Comparison of ENCODE assay signal across 1 cellular context in the genomic region with DNA sequence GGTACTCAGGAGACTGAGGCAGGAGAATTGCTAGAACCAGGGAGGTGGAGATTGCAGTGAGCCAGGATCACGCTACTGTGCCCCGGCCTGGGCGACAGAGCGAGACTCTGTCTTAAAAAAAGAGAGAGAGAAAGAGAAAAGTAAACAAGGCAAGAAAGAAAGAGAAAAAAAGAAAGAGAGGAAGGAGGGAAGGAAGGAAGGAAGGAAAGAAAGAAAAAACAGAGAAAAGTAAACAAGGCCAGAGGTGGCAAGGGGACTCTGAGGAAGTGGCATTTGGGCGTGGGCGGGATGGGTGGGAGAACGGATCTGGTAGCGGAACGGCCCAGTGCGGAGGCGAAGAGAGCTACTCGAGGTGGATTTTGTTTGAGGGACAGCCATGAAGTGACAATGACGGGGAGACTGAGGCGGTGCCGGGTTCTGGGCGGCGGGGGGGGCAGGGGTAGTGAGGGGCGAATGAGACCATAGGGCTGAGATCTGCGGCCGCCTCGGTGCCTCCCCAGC.
TF ChIP-seq lines count a peak whose summit lies in the region.

No MANE protein-coding gene starts in this region.

TF ChIP-seq in K562, 482 proteins besides CTCF, POLR2A, EP300 and RAD21 (continued from another document and continues in another):
- TF ChIP-seq, protein P1, sequence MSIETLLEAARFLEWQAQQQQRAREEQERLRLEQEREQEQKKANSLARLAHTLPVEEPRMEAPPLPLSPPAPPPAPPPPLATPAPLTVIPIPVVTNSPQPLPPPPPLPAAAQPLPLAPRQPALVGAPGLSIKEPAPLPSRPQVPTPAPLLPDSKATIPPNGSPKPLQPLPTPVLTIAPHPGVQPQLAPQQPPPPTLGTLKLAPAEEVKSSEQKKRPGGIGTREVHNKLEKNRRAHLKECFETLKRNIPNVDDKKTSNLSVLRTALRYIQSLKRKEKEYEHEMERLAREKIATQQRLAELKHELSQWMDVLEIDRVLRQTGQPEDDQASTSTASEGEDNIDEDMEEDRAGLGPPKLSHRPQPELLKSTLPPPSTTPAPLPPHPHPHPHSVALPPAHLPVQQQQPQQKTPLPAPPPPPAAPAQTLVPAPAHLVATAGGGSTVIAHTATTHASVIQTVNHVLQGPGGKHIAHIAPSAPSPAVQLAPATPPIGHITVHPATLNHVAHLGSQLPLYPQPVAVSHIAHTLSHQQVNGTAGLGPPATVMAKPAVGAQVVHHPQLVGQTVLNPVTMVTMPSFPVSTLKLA (conservative IDR thresholded peaks at IDR 0.05) = no peak
- TF ChIP-seq TOE1 (IDR thresholded peaks at IDR 0.05; ENCODE audit: borderline replicate concordance) (no peak), TOE1 (CRISPR knock-in tag; IDR thresholded peaks at IDR 0.05; ENCODE audit: borderline replicate concordance, low read depth) (no peak), PTTG1 (tag; IDR thresholded peaks at IDR 0.05; ENCODE audit: low read depth) (0 out of 2 replicates have a peak, but pooled peaks have one; percentile 26), DLX4 (CRISPR knock-in tag; IDR thresholded peaks at IDR 0.05) (no peak), EGR1 (conservative IDR thresholded peaks at IDR 0.05) (peak; percentile 79), THRAP3 (IDR thresholded peaks at IDR 0.05; ENCODE audit: borderline replicate concordance) (0 out of 2 replicates have a peak, but pooled peaks have one; percentile 2), CBFA2T2 (conservative IDR thresholded peaks at IDR 0.05) (no peak), ZBTB34 (CRISPR knock-in tag; IDR thresholded peaks at IDR 0.05) (no peak), FOXA1 (IDR thresholded peaks at IDR 0.05; ENCODE audit: borderline replicate concordance) (no peak), ZNF124 (CRISPR knock-in tag; IDR thresholded peaks at IDR 0.05) (no peak), ZNF134 (CRISPR knock-in tag; conservative IDR thresholded peaks at IDR 0.05) (no peak), DPF2 (IDR thresholded peaks at IDR 0.05) (peak; percentile 49), RBM34 (IDR thresholded peaks at IDR 0.05; ENCODE audit: borderline replicate concordance, insufficient read depth, low read length) (no peak), HDGF (IDR thresholded peaks at IDR 0.05) (0 out of 2 replicates have a peak, but pooled peaks have one; percentile 20), NFIC (IDR thresholded peaks at IDR 0.05) (no peak), ZNF830 (CRISPR knock-in tag; IDR thresholded peaks at IDR 0.05) (no peak), ZNF444 (CRISPR knock-in tag; IDR thresholded peaks at IDR 0.05) (no peak), TRIM24 (IDR thresholded peaks at IDR 0.05) (peak; percentile 16 to 37; a peak in 1 of 4 replicates), ASH1L (IDR thresholded peaks at IDR 0.05; ENCODE audit: borderline replicate concordance, low read depth, partially characterized antibody) (peak; percentile 20), CBFA2T3 (IDR thresholded peaks at IDR 0.05) (no peak), ZNF121 (CRISPR knock-in tag; conservative IDR thresholded peaks at IDR 0.05) (no peak), MYC (IDR thresholded peaks at IDR 0.05; ENCODE audit: low read depth, low read length) (no peak), MYC (CRISPR knock-in tag; IDR thresholded peaks at IDR 0.05; ENCODE audit: borderline replicate concordance, low read depth) (no peak), BCOR (IDR thresholded peaks at IDR 0.05) (peak; percentile 71), ZNF695 (CRISPR knock-in tag; IDR thresholded peaks at IDR 0.05) (no peak), CC2D1A (IDR thresholded peaks at IDR 0.05) (peak; percentile 38; the same call in 1 of the 2 replicates), MCM7 (IDR thresholded peaks at IDR 0.05) (no peak), SRSF1 (IDR thresholded peaks at IDR 0.05; ENCODE audit: low read depth, low read length) (no peak), TCF7L2 (IDR thresholded peaks at IDR 0.05; ENCODE audit: low read depth, low read length) (no peak), THAP12 (CRISPR knock-in tag; IDR thresholded peaks at IDR 0.05) (no peak), ZNF696 (CRISPR knock-in tag; conservative IDR thresholded peaks at IDR 0.05) (no peak), RBFOX2 (IDR thresholded peaks at IDR 0.05; ENCODE audit: low read depth, low read length) (no peak), ZNF583 (CRISPR knock-in tag; IDR thresholded peaks at IDR 0.05) (no peak), PHF8 (IDR thresholded peaks at IDR 0.05; ENCODE audit: borderline replicate concordance, low read length) (no peak), ZNF518B (CRISPR knock-in tag; IDR thresholded peaks at IDR 0.05) (no peak), SAFB (IDR thresholded peaks at IDR 0.05; ENCODE audit: borderline replicate concordance, low read depth, low read length) (no peak), STAT5A (IDR thresholded peaks at IDR 0.05; ENCODE audit: borderline replicate concordance, low read length) (no peak), ILF3 (IDR thresholded peaks at IDR 0.05; ENCODE audit: borderline replicate concordance) (no peak), NBN (IDR thresholded peaks at IDR 0.05; ENCODE audit: low read depth) (0 out of 2 replicates have a peak, but pooled peaks have one; percentile 40), FOXK2 (conservative IDR thresholded peaks at IDR 0.05 in 1 of 2, IDR thresholded peaks at IDR 0.05 in 1 of 2; ENCODE audit: low read depth in 2 of 2) (peak; percentile 87 to 89), NEUROD1 (IDR thresholded peaks at IDR 0.05; ENCODE audit: borderline replicate concordance, low read depth, low read length, partially characterized antibody) (no peak), RFX5 (IDR thresholded peaks at IDR 0.05; ENCODE audit: low read depth, low read length) (no peak), MTA1 (IDR thresholded peaks at IDR 0.05; ENCODE audit: borderline replicate concordance) (peak; percentile 75), ZBED1 (IDR thresholded peaks at IDR 0.05) (no peak), ZNF217 (CRISPR knock-in tag; IDR thresholded peaks at IDR 0.05) (no peak), NUFIP1 (IDR thresholded peaks at IDR 0.05; ENCODE audit: partially characterized antibody) (no peak), NCOA6 (IDR thresholded peaks at IDR 0.05) (no peak), ZNF551 (CRISPR knock-in tag; IDR thresholded peaks at IDR 0.05) (no peak), ZBTB7A (IDR thresholded peaks at IDR 0.05; ENCODE audit: borderline replicate concordance, control insufficient read depth, low read depth, low read length) (no peak), KDM2B (CRISPR knock-in tag; IDR thresholded peaks at IDR 0.05) (no peak)
- TF ChIP-seq, protein P2, sequence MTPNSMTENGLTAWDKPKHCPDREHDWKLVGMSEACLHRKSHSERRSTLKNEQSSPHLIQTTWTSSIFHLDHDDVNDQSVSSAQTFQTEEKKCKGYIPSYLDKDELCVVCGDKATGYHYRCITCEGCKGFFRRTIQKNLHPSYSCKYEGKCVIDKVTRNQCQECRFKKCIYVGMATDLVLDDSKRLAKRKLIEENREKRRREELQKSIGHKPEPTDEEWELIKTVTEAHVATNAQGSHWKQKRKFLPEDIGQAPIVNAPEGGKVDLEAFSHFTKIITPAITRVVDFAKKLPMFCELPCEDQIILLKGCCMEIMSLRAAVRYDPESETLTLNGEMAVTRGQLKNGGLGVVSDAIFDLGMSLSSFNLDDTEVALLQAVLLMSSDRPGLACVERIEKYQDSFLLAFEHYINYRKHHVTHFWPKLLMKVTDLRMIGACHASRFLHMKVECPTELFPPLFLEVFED (CRISPR knock-in tag; conservative IDR thresholded peaks at IDR 0.05) = 0 out of 2 replicates have a peak, but pooled peaks have one; percentile 53
- TF ChIP-seq, protein P3, sequence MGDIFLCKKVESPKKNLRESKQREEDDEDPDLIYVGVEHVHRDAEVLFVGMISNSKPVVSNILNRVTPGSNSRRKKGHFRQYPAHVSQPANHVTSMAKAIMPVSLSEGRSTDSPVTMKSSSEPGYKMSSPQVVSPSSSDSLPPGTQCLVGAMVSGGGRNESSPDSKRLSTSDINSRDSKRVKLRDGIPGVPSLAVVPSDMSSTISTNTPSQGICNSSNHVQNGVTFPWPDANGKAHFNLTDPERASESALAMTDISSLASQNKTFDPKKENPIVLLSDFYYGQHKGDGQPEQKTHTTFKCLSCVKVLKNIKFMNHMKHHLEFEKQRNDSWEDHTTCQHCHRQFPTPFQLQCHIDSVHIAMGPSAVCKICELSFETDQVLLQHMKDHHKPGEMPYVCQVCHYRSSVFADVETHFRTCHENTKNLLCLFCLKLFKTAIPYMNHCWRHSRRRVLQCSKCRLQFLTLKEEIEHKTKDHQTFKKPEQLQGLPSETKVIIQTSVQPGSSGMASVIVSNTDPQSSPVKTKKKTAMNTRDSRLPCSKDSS (IDR thresholded peaks at IDR 0.05; ENCODE audit: low read depth, partially characterized antibody) = no peak
- TF ChIP-seq, protein P4, sequence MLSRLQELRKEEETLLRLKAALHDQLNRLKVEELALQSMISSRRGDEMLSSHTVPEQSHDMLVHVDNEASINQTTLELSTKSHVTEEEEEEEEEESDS (CRISPR knock-in tag; IDR thresholded peaks at IDR 0.05) = no peak
- TF ChIP-seq, protein P5, sequence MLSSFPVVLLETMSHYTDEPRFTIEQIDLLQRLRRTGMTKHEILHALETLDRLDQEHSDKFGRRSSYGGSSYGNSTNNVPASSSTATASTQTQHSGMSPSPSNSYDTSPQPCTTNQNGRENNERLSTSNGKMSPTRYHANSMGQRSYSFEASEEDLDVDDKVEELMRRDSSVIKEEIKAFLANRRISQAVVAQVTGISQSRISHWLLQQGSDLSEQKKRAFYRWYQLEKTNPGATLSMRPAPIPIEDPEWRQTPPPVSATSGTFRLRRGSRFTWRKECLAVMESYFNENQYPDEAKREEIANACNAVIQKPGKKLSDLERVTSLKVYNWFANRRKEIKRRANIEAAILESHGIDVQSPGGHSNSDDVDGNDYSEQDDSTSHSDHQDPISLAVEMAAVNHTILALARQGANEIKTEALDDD (IDR thresholded peaks at IDR 0.05) = no peak
- TF ChIP-seq, protein P6, sequence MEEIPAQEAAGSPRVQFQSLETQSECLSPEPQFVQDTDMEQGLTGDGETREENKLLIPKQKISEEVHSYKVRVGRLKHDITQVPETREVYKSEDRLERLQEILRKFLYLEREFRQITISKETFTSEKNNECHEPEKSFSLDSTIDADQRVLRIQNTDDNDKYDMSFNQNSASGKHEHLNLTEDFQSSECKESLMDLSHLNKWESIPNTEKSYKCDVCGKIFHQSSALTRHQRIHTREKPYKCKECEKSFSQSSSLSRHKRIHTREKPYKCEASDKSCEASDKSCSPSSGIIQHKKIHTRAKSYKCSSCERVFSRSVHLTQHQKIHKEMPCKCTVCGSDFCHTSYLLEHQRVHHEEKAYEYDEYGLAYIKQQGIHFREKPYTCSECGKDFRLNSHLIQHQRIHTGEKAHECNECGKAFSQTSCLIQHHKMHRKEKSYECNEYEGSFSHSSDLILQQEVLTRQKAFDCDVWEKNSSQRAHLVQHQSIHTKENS (CRISPR knock-in tag; IDR thresholded peaks at IDR 0.05) = no peak
